18 cellular contexts compared by ENCODE assay signal in the genomic region with DNA sequence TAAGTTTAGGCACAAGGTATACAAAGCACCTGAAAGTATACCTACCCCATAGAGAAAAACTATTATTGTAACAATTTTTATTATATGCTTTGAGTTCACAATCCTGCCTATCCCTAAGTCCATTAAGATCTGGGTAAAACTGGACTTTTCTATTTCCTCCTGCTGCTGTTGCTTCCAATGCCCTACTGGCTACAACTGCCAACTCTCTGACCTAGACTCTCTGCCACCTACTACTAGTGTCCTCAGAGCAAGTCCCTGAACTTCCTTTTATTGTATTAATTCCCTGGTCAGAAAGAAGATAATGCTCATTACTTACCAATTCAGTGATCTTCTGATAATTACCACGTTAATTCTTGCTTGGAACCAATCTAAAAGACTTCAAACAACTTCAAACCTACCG.
DNase-seq lines count a peak whose midpoint lies in the region; FAIRE-seq and TF ChIP-seq lines count a peak whose summit lies in the region.
"Had no signal": no experiment of that assay in that cellular context is flagged by ENCODE, and none has a peak within 500 bp of the region (broad histone marks: within the 10 kb centered on the region; RNA-seq: fewer than 3 reads in every experiment).

No MANE protein-coding gene starts in this region.

- H3K9me3 ChIP-seq in left ventricle myocardium inferior (replicated peaks) = no peaks in the 10 kb centered on the region
- no peaks in the 10 kb centered on the region for H3K9me3 ChIP-seq in right atrium auricular region

- FAIRE-seq in H54 (lab: Jason Lieb, UNC) = no peak
- FAIRE-seq: G401.6, GM12891, GM19239, HepG2 had no signal

- DNase-seq in left ventricle myocardium inferior (no peak), right atrium auricular region (ENCODE audit: low spot score) (no peak), cerebellar cortex (ENCODE audit: low spot score) (peak; percentile 44), midbrain (lab: John Stamatoyannopoulos, UW) (peak; percentile 8), H54 (ENCODE audit: insufficient read length, low spot score) (no peak), NCI-H1092 (lab: John Stamatoyannopoulos, UW) (no peak), NCI-H526 treated with DMSO at 0.1 percent for 48 hours (lab: John Stamatoyannopoulos, UW) (no peak)
- DNase-seq: CD4-positive, CD25-positive, alpha-beta regulatory T cell; CD8-positive, alpha-beta memory T cell; DMS 273 treated with DMSO at 0.1 percent for 48 hours; DMS53; DND-41; EL had no signal

- H3K27me3 ChIP-seq in left ventricle myocardium inferior (ENCODE audit: low read depth) (no peaks in the 10 kb centered on the region), right atrium auricular region (no peaks in the 10 kb centered on the region)

- H3K4me3 ChIP-seq in left ventricle myocardium inferior (no peak overlapping the region), right atrium auricular region (no peak overlapping the region)
- H3K4me3 ChIP-seq: GM23248 had no signal

- TF ChIP-seq CTCF in left ventricle myocardium inferior (IDR thresholded peaks at IDR 0.05; ENCODE audit: borderline replicate concordance) (no peak), right atrium auricular region (IDR thresholded peaks at IDR 0.05) (no peak)

- peak overlapping the region; percentile 6 for H3K27ac ChIP-seq in left ventricle myocardium inferior (replicated peaks)
- no peak overlapping the region for H3K27ac ChIP-seq in right atrium auricular region
- H3K27ac ChIP-seq: GM23248 had no signal

- H3K36me3 ChIP-seq in left ventricle myocardium inferior (no peaks in the 10 kb centered on the region), right atrium auricular region (no peaks in the 10 kb centered on the region)

- TF ChIP-seq POLR2A in H54 (IDR thresholded peaks at IDR 0.05; ENCODE audit: low read depth, low read length) = no peak

- intact Hi-C loops in left ventricle myocardium inferior (cut with micrococcal nuclease) = no loop called here

- H3K4me1 ChIP-seq in left ventricle myocardium inferior (peaks cover 62% of the 10 kb centered on the region), right atrium auricular region (peaks cover 0 to 48% of the 10 kb centered on the region in 2 donors)

Comparison
In these comparisons a context has a peak if more than half of its experiments do, and no peak if none do; other contexts are left out.
1. DNase-seq: peak in cerebellar cortex (single experiment) and midbrain (single experiment); none in left ventricle myocardium inferior (single experiment), right atrium auricular region (single experiment), H54 (single experiment), NCI-H1092 (single experiment) and NCI-H526 treated with DMSO at 0.1 percent for 48 hours (single experiment).